In genomic region chr21:33025106-33025470, GRCh38 we compare ENCODE assay signal across 10 cellular contexts. TPM values are rescaled to one million over a fixed set of nuclear protein-coding genes. Genes with fewer than 3 reads are reported as not detected.
DNase-seq lines count a peak whose midpoint lies in the region; ATAC-seq and TF ChIP-seq lines count a peak whose summit lies in the region.
"Had no signal": no experiment of that assay in that cellular context is flagged by ENCODE, and none has a peak within 500 bp of the region (broad histone marks: within the 10 kb centered on the region; RNA-seq: fewer than 3 reads in every experiment).

No MANE protein-coding gene starts in this region.

- peak overlapping the region; percentile 48 for H3K4me3 ChIP-seq in HEK293 (ENCODE audit: low read depth, low read length)

- TF ChIP-seq CTCF in CD14-positive monocyte (IDR thresholded peaks at IDR 0.05) (peak; percentile 24), HEK293 (tag by site-specific recombination; IDR thresholded peaks at IDR 0.05) (peak; percentile 67), mesothelial cell of epicardium (IDR thresholded peaks at IDR 0.05; ENCODE audit: unreplicated experiment) (peak; percentile 11)

- H3K9me3 Mint-ChIP-seq in CD14-positive monocyte, result peaks cover 0 to 65% (median 47%) of the 10 kb centered on the region in 7 donors
- no peaks in the 10 kb centered on the region for H3K9me3 Mint-ChIP-seq in mesothelial cell of epicardium
- H3K9me3 Mint-ChIP-seq: dendritic cell treated with granulocyte-macrophage colony-stimulating factor and Interleukin-4, amounts not matched to agents 40 ng/mL and 50 ng/mL, for 4 days had no signal

- H3K4me1 ChIP-seq in HEK293 (ENCODE audit: control insufficient read depth, insufficient read depth, low read length), result no peaks in the 10 kb centered on the region

- H3K4me1 Mint-ChIP-seq in CD14-positive monocyte (peaks cover 84% of the 10 kb centered on the region), mesothelial cell of epicardium (peaks cover 14% of the 10 kb centered on the region)

- CTCF ChIA-PET in HEK293 (lab: Yijun Ruan, JAX), result interaction anchor here (0.8 to 2.8 kb wide), 16 partner anchors 8 to 172 kb away, joined by 3 to 15 read pairs (median 5); no protein-coding TSS in a partner anchor

- H3K27ac Mint-ChIP-seq in CD14-positive monocyte, result no peak overlapping the region
- no peak overlapping the region for H3K27ac Mint-ChIP-seq in mesothelial cell of epicardium
- H3K27ac Mint-ChIP-seq: dendritic cell treated with granulocyte-macrophage colony-stimulating factor and Interleukin-4, amounts not matched to agents 40 ng/mL and 50 ng/mL, for 4 days had no signal

- no peaks in the 10 kb centered on the region for H3K9me3 ChIP-seq in HEK293 (ENCODE audit: control insufficient read depth, insufficient read depth, low read depth, low read length)
- H3K9me3 ChIP-seq: heart right ventricle had no signal

- intact Hi-C loops in CD14-positive monocyte (cut with micrococcal nuclease), result loop anchor here (5.0 to 10.0 kb wide), 2 partner anchors 47 to 170 kb away; partner anchors contain the start of gene OLIG1 (in 2 of the 2)

- peaks cover 44 to 49% of the 10 kb centered on the region in 2 donors for H3K36me3 Mint-ChIP-seq in CD14-positive monocyte
- H3K36me3 Mint-ChIP-seq in mesothelial cell of epicardium, result no peaks in the 10 kb centered on the region

- H3K27ac ChIP-seq in HEK293 (ENCODE audit: extremely low read depth, low read depth, low read length), result no peak overlapping the region; the same call in 1 of the 2 replicates
- H3K27ac ChIP-seq: heart right ventricle had no signal

- DNase-seq in CD14-positive monocyte (ENCODE audit: low spot score) (no peak), anterior cingulate cortex (lab: John Stamatoyannopoulos, UW) (peak in 32 of 58 donors; percentile 8 to 82 (median 62)), mesothelial cell of epicardium (ENCODE audit: low spot score in 2 of 2, unreplicated experiment in 2 of 2) (no peak), NCI-H446 (lab: John Stamatoyannopoulos, UW) (no peak)
- DNase-seq: heart right ventricle had no signal

- H3K27me3 Mint-ChIP-seq in CD14-positive monocyte (ENCODE audit: low read depth in 3 of 3) (peaks cover 91 to 99% (median 94%) of the 10 kb centered on the region in 3 donors), mesothelial cell of epicardium (ENCODE audit: low read depth) (peaks cover 92% of the 10 kb centered on the region)

- POLR2A ChIA-PET in HEK293 (lab: Yijun Ruan, JAX), result interaction anchor here (0.6 to 2.1 kb wide), 11 partner anchors 8 to 948 kb away, joined by 3 to 11 read pairs (median 4); partner anchors contain the start of gene TMEM50B

- H3K36me3 ChIP-seq in HEK293 (ENCODE audit: control insufficient read depth in 2 of 2, insufficient read depth in 1 of 2, low read length in 2 of 2), result no peaks in the 10 kb centered on the region

- ATAC-seq in HG02763 (IDR thresholded peaks at IDR 0.05; ENCODE audit: unreplicated experiment) (no peak), HG03565 (IDR thresholded peaks at IDR 0.05; ENCODE audit: unreplicated experiment) (no peak), GM19035 (IDR thresholded peaks at IDR 0.05; ENCODE audit: unreplicated experiment) (no peak)

- H3K4me3 Mint-ChIP-seq in CD14-positive monocyte (peak overlapping the region; percentile 34 to 87), mesothelial cell of epicardium (peak overlapping the region; percentile 61)

TF ChIP-seq in HEK293, 187 proteins besides CTCF, POLR2A, EP300 and RAD21 (continues in another document):
- TF ChIP-seq ZNF768 (tag by site-specific recombination; IDR thresholded peaks at IDR 0.05) (no peak), OSR2 (tag by site-specific recombination; IDR thresholded peaks at IDR 0.05) (peak; percentile 62), ZNF707 (tag by site-specific recombination; IDR thresholded peaks at IDR 0.05) (no peak), ZNF777 (tag by site-specific recombination; IDR thresholded peaks at IDR 0.05; ENCODE audit: borderline replicate concordance) (peak; percentile 98), ZNF174 (tag by site-specific recombination; IDR thresholded peaks at IDR 0.05) (no peak), EGR2 (tag by site-specific recombination; IDR thresholded peaks at IDR 0.05; ENCODE audit: low read depth) (no peak), KLF1 (tag by site-specific recombination; IDR thresholded peaks at IDR 0.05) (no peak), ZNF660 (tag by site-specific recombination; IDR thresholded peaks at IDR 0.05) (no peak), YY2 (tag by site-specific recombination; IDR thresholded peaks at IDR 0.05) (no peak), MZF1 (tag by site-specific recombination; IDR thresholded peaks at IDR 0.05; ENCODE audit: borderline replicate concordance) (0 out of 2 replicates have a peak, but pooled peaks have one; percentile 70), PRDM10 (tag by site-specific recombination; IDR thresholded peaks at IDR 0.05) (no peak), SCRT2 (tag by site-specific recombination; IDR thresholded peaks at IDR 0.05) (peak; percentile 60), ZNF24 (tag by site-specific recombination; IDR thresholded peaks at IDR 0.05) (peak; percentile 49; the same call in 1 of the 2 replicates), ZNF354C (tag by site-specific recombination; IDR thresholded peaks at IDR 0.05; ENCODE audit: borderline replicate concordance, low read depth) (no peak), ZNF394 (tag by site-specific recombination; IDR thresholded peaks at IDR 0.05; ENCODE audit: borderline replicate concordance) (peak; percentile 11; the same call in 1 of the 2 replicates), ZNF426 (tag by site-specific recombination; IDR thresholded peaks at IDR 0.05) (no peak)
- TF ChIP-seq, protein P1, sequence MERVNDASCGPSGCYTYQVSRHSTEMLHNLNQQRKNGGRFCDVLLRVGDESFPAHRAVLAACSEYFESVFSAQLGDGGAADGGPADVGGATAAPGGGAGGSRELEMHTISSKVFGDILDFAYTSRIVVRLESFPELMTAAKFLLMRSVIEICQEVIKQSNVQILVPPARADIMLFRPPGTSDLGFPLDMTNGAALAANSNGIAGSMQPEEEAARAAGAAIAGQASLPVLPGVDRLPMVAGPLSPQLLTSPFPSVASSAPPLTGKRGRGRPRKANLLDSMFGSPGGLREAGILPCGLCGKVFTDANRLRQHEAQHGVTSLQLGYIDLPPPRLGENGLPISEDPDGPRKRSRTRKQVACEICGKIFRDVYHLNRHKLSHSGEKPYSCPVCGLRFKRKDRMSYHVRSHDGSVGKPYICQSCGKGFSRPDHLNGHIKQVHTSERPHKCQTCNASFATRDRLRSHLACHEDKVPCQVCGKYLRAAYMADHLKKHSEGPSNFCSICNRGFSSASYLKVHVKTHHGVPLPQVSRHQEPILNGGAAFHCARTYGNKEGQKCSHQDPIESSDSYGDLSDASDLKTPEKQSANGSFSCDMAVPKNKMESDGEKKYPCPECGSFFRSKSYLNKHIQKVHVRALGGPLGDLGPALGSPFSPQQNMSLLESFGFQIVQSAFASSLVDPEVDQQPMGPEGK (tag by site-specific recombination; IDR thresholded peaks at IDR 0.05), result no peak; the same call in 1 of the 2 replicates
- TF ChIP-seq, protein P2, sequence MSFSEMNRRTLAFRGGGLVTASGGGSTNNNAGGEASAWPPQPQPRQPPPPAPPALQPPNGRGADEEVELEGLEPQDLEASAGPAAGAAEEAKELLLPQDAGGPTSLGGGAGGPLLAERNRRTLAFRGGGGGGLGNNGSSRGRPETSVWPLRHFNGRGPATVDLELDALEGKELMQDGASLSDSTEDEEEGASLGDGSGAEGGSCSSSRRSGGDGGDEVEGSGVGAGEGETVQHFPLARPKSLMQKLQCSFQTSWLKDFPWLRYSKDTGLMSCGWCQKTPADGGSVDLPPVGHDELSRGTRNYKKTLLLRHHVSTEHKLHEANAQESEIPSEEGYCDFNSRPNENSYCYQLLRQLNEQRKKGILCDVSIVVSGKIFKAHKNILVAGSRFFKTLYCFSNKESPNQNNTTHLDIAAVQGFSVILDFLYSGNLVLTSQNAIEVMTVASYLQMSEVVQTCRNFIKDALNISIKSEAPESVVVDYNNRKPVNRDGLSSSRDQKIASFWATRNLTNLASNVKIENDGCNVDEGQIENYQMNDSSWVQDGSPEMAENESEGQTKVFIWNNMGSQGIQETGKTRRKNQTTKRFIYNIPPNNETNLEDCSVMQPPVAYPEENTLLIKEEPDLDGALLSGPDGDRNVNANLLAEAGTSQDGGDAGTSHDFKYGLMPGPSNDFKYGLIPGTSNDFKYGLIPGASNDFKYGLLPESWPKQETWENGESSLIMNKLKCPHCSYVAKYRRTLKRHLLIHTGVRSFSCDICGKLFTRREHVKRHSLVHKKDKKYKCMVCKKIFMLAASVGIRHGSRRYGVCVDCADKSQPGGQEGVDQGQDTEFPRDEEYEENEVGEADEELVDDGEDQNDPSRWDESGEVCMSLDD (tag by site-specific recombination; IDR thresholded peaks at IDR 0.05), result 0 out of 2 replicates have a peak, but pooled peaks have one; percentile 15

RNA-seq across cellular contexts. Expression of gene OLIG2, which starts 0.6 kb away (rescaled TPM):
- polyA plus RNA-seq in CD14-positive monocyte, result not detected
- 0.20 to 0.38 TPM (median 0.35 TPM) in 3 replicates for total RNA-seq in mesothelial cell of epicardium
- total RNA-seq: heart right ventricle had no signal
- polyA plus RNA-seq: heart right ventricle had no signal

RNA-seq across cellular contexts. Expression of gene OLIG1, which starts 44.9 kb away (rescaled TPM):
- 10 to 100 TPM; 20.0 to 40.7 TPM for polyA plus RNA-seq in CD14-positive monocyte
- not detected in 3 replicates for total RNA-seq in mesothelial cell of epicardium
- polyA plus RNA-seq: heart right ventricle had no signal

Comparison
In these comparisons a context has a peak if more than half of its experiments do, and no peak if none do; other contexts are left out.
1. DNase-seq: peak in anterior cingulate cortex (32 of 58); none in CD14-positive monocyte (single experiment), mesothelial cell of epicardium (0 of 2) and NCI-H446 (0 of 2).
2. CTCF ChIP-seq: peak in every context shown above with its lines; median percentile 67 in HEK293; 24 in CD14-positive monocyte; 11 in mesothelial cell of epicardium.